Comparison of ENCODE assay signal across 12 cellular contexts in the genomic region with DNA sequence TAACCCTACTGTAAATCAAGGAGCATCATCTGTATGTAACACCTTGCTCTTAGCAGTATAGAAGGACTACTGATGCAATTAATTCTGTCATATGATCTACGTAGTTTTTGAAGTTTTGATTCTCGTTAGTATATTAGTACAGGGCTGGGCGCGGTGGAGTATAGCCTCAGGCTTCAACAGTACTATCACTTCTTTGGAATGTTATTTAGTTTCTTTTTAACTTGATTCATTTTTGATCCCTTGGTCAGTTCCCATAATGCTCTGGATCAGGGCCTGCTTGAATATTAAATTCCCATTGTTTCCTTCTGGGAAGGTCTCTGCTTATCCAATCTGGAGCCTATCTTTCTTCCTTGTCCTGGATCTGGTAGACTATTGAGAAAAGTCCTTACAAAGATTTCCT. TPM values are rescaled to one million over a fixed set of nuclear protein-coding genes. Genes with fewer than 3 reads are reported as not detected.
DNase-seq lines count a peak whose midpoint lies in the region; FAIRE-seq and TF ChIP-seq lines count a peak whose summit lies in the region.
"Had no signal": no experiment of that assay in that cellular context is flagged by ENCODE, and none has a peak within 500 bp of the region (broad histone marks: within the 10 kb centered on the region; RNA-seq: fewer than 3 reads in every experiment).

No MANE protein-coding gene starts in this region.

- intact Hi-C loops in transverse colon (cut with DNase I; ENCODE audit: low total_unique reads) (no loop called here), lower leg skin (cut with DNase I; ENCODE audit: low total_unique reads) (no loop called here)

- H3K36me3 ChIP-seq in transverse colon, result no peaks in the 10 kb centered on the region
- H3K36me3 ChIP-seq: spleen had no signal

- H3K36me3 Mint-ChIP-seq in activated T-cell treated with anti-CD3 and anti-CD28 coated beads, Interleukin-2, amount 50 U/mL, for 24 hours (ENCODE audit: low read depth), result no peaks in the 10 kb centered on the region
- peaks cover 3% of the 10 kb centered on the region for H3K36me3 Mint-ChIP-seq in activated naive CD8-positive, alpha-beta T cell

- peak overlapping the region; percentile 89 for H3K27ac Mint-ChIP-seq in activated T-cell treated with anti-CD3 and anti-CD28 coated beads, Interleukin-2, amount 50 U/mL, for 24 hours
- H3K27ac Mint-ChIP-seq in activated naive CD8-positive, alpha-beta T cell, result peak overlapping the region; percentile 76

- no peaks in the 10 kb centered on the region for H3K27me3 Mint-ChIP-seq in activated T-cell treated with anti-CD3 and anti-CD28 coated beads, Interleukin-2, amount 50 U/mL, for 24 hours
- H3K27me3 Mint-ChIP-seq in activated naive CD8-positive, alpha-beta T cell, result no peaks in the 10 kb centered on the region

- in situ Hi-C loops in transverse colon (cut with MboI; ENCODE audit: low pct_ligation_motif_present in 1 of 4, low pct_unique_long_range_greater_than_20kb in 1 of 4, low sequenced_read_pairs in 3 of 4), result loop anchor here (10.0 kb wide), 2 partner anchors 200 to 220 kb away; a partner anchor contains a TSS

- no peak for TF ChIP-seq POLR2A in transverse colon (IDR thresholded peaks at IDR 0.05)
- TF ChIP-seq POLR2A in lower leg skin (IDR thresholded peaks at IDR 0.05), result no peak

- no peaks in the 10 kb centered on the region for H3K9me3 Mint-ChIP-seq in activated T-cell treated with anti-CD3 and anti-CD28 coated beads, Interleukin-2, amount 50 U/mL, for 24 hours
- no peaks in the 10 kb centered on the region for H3K9me3 Mint-ChIP-seq in activated naive CD8-positive, alpha-beta T cell (ENCODE audit: low read depth)

- no peaks in the 10 kb centered on the region for H3K27me3 ChIP-seq in transverse colon
- H3K27me3 ChIP-seq: spleen had no signal

- H3K4me1 ChIP-seq in transverse colon, result peaks cover 0 to 12% (median 2%) of the 10 kb centered on the region in 4 donors

- no peaks in the 10 kb centered on the region for H3K9me3 ChIP-seq in transverse colon
- H3K9me3 ChIP-seq: spleen had no signal

- TF ChIP-seq CTCF in transverse colon (IDR thresholded peaks at IDR 0.05) (no peak), lower leg skin (IDR thresholded peaks at IDR 0.05) (no peak)

- H3K4me3 ChIP-seq in transverse colon (no peak overlapping the region), lower leg skin (ENCODE audit: low read depth, poor library complexity, severe bottlenecking) (no peak overlapping the region)

- no peak for TF ChIP-seq EP300 in transverse colon (IDR thresholded peaks at IDR 0.05; ENCODE audit: low read depth)

- no peak for FAIRE-seq in HTR-8/SVneo (lab: Jason Lieb, UNC)

- peak overlapping the region; percentile 43 to 73 (median 72) for H3K27ac ChIP-seq in transverse colon

- 74 to 92% methylated on average over 4 of the region's 4 CpGs for WGBS in transverse colon (ENCODE audit: low coverage in 1 of 2), 2 donors
- WGBS in lower leg skin, 2 donors, result 53 to 61% methylated on average over 4 of the region's 4 CpGs

- peaks cover 63% of the 10 kb centered on the region for H3K4me1 Mint-ChIP-seq in activated T-cell treated with anti-CD3 and anti-CD28 coated beads, Interleukin-2, amount 50 U/mL, for 24 hours (ENCODE audit: low read depth)
- peaks cover 49% of the 10 kb centered on the region for H3K4me1 Mint-ChIP-seq in activated naive CD8-positive, alpha-beta T cell (ENCODE audit: low read depth)

- DNase-seq in activated T-cell treated with anti-CD3 and anti-CD28 coated beads, Interleukin-2, amount 50 U/mL, for 24 hours, result no peak
- no peak for DNase-seq in activated T-cell treated with anti-CD3 and anti-CD28 coated beads, Interleukin-2, amount 50 U/mL, for 48 hours
- DNase-seq in glomerular visceral epithelial cell (ENCODE audit: extremely low spot score) (peak; percentile 63), transverse colon (no peak), HTR-8/SVneo (ENCODE audit: insufficient read length, low spot score) (no peak), lower leg skin (ENCODE audit: low spot score in 2 of 2) (no peak), Kasumi-1 (lab: John Stamatoyannopoulos, UW) (no peak)
- DNase-seq: activated CD4-positive, alpha-beta T cell treated with anti-CD3 and anti-CD28 coated beads for 1 hour; central memory CD4-positive, alpha-beta T cell; NCI-H524 treated with DMSO at 0.1 percent for 48 hours; spleen had no signal

- no peak overlapping the region for H3K4me3 Mint-ChIP-seq in activated T-cell treated with anti-CD3 and anti-CD28 coated beads, Interleukin-2, amount 50 U/mL, for 24 hours
- H3K4me3 Mint-ChIP-seq in activated naive CD8-positive, alpha-beta T cell, result peak overlapping the region; percentile 7

RNA-seq across cellular contexts. Expression of a gene that starts 23.9 kb away (rescaled TPM):
- total RNA-seq in transverse colon, result 10 to 100 TPM in 2 of 4 donors, 1 to 10 TPM in 2; 6.0 to 22.4 (median 9.9) TPM
- total RNA-seq in lower leg skin, result 10 to 100 TPM; 13.6 to 18.2 (median 15.2) TPM
